1 cellular context compared by ENCODE assay signal in the genomic region with DNA sequence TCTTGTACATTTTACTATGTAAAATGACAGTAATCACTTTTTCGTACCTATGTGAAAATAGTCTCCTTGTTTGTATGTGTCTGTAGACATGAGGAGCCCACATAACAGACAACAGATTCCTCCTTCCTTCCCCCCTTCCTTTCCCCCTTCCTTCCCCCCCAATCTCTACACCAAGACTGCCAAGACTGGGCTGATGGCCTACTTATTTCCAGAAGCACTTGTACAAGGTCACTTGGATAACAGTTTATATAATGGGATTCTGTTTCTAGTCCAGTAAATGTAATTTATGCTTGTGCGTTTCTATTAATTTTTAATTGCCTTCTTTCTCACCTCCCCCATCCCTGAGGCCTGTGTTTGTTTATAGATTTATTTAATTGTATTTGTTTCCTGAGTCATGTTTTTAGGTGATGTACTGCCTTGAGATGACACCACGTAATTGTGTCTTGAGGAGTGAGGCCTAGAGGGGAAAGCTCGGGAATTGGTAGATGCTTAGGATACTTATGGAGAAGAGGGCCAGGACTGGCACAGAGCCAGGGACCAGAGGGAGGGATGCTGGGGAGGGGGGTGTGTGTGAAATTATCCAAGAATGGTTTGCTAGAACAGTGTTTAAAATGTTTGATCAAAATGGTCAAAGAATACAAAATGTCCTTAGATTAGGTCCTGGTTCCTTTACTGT.
TF ChIP-seq lines count a peak whose summit lies in the region.

No MANE protein-coding gene starts in this region.

TF ChIP-seq in K562, 482 proteins besides CTCF, POLR2A, EP300 and RAD21:
- no peak for TF ChIP-seq ZNF239 (CRISPR knock-in tag; IDR thresholded peaks at IDR 0.05)
- peak; percentile 93 for TF ChIP-seq NFIC (IDR thresholded peaks at IDR 0.05)
